In genomic region chr19:6465663-6466062, GRCh38 we compare ENCODE assay signal across 1 cellular context.
TF ChIP-seq lines count a peak whose summit lies in the region.

No MANE protein-coding gene starts in this region.

TF ChIP-seq in HCT116, 20 proteins besides CTCF, POLR2A, EP300 and RAD21:
- TF ChIP-seq REST (IDR thresholded peaks at IDR 0.05; ENCODE audit: low read depth) = no peak
- TF ChIP-seq JUND (IDR thresholded peaks at IDR 0.05) = no peak
- TF ChIP-seq ZBTB33 (IDR thresholded peaks at IDR 0.05; ENCODE audit: extremely low read depth, insufficient replicate concordance, low read length) = no peak
- TF ChIP-seq EZH2phosphoT487 (IDR thresholded peaks at IDR 0.05; ENCODE audit: borderline replicate concordance) = no peak
- TF ChIP-seq ELF1 (IDR thresholded peaks at IDR 0.05; ENCODE audit: borderline replicate concordance, low read depth) = no peak
- no peak for TF ChIP-seq MAX (IDR thresholded peaks at IDR 0.05)
- TF ChIP-seq SIN3A (IDR thresholded peaks at IDR 0.05; ENCODE audit: low read depth) = no peak
- no peak for TF ChIP-seq YY1 (IDR thresholded peaks at IDR 0.05; ENCODE audit: extremely low read depth, insufficient replicate concordance, low read depth, low read length)
- no peak for TF ChIP-seq ATF3 (IDR thresholded peaks at IDR 0.05)
- TF ChIP-seq FOSL1 (IDR thresholded peaks at IDR 0.05; ENCODE audit: low read depth) = no peak
- no peak for TF ChIP-seq CBX3 (IDR thresholded peaks at IDR 0.05; ENCODE audit: low read depth)
- TF ChIP-seq EGR1 (IDR thresholded peaks at IDR 0.05; ENCODE audit: low read depth) = no peak
- no peak for TF ChIP-seq TCF7L2 (IDR thresholded peaks at IDR 0.05; ENCODE audit: borderline replicate concordance, extremely low read depth, insufficient read depth, insufficient read length)
- TF ChIP-seq CEBPB (IDR thresholded peaks at IDR 0.05; ENCODE audit: low read depth) = no peak
- no peak for TF ChIP-seq EZH2 (IDR thresholded peaks at IDR 0.05)
- no peak for TF ChIP-seq ZNF274 (IDR thresholded peaks at IDR 0.05; ENCODE audit: low read depth, low read length)
- TF ChIP-seq SP1 (IDR thresholded peaks at IDR 0.05; ENCODE audit: low read depth) = no peak
- TF ChIP-seq POLR2AphosphoS5 (IDR thresholded peaks at IDR 0.05; ENCODE audit: low read depth, low read length) = no peak
- TF ChIP-seq SRF (IDR thresholded peaks at IDR 0.05; ENCODE audit: low read depth) = no peak
